16 cellular contexts compared by ENCODE assay signal in genomic region chr21:44900559-44901251, GRCh38. TPM values are rescaled to one million over a fixed set of nuclear protein-coding genes. Genes with fewer than 3 reads are reported as not detected.
"Had no signal": no experiment of that assay in that cellular context is flagged by ENCODE, and none has a peak within 500 bp of the region (broad histone marks: within the 10 kb centered on the region; RNA-seq: fewer than 3 reads in every experiment).

No MANE protein-coding gene starts in this region.

- H3K27me3 ChIP-seq: ovary, sigmoid colon, thyroid gland had no signal

- H3K4me3 ChIP-seq: lung, ovary, sigmoid colon, thyroid gland had no signal

- H3K36me3 Mint-ChIP-seq: mesothelial cell of epicardium had no signal

- H3K9me3 Mint-ChIP-seq: activated naive CD8-positive, alpha-beta T cell treated with anti-CD3 and anti-CD28 coated beads, Interleukin-2, amount 10 ng/mL, durations not matched to agents 7 days and 5 days; mesothelial cell of epicardium had no signal

- H3K36me3 ChIP-seq: ovary, thyroid gland had no signal

- H3K27ac Mint-ChIP-seq: activated naive CD8-positive, alpha-beta T cell treated with anti-CD3 and anti-CD28 coated beads, Interleukin-2, amount 10 ng/mL, durations not matched to agents 7 days and 5 days; mesothelial cell of epicardium had no signal

- H3K27me3 Mint-ChIP-seq: activated naive CD8-positive, alpha-beta T cell treated with anti-CD3 and anti-CD28 coated beads, Interleukin-2, amount 10 ng/mL, durations not matched to agents 7 days and 5 days had no signal

- DNase-seq: activated CD4-positive, alpha-beta T cell treated with anti-CD3 and anti-CD28 coated beads, Interleukin-2, amount 50 U/mL, for 48 hours; activated CD4-positive, CD25-positive, alpha-beta regulatory T cell treated with anti-CD3 and anti-CD28 coated beads, Interleukin-2, amount 50 U/mL, for 72 hours; activated gamma-delta T cell; activated naive CD8-positive, alpha-beta T cell treated with anti-CD3 and anti-CD28 coated beads, Interleukin-2, amount 10 ng/mL, durations not matched to agents 7 days and 5 days; activated T-cell treated with anti-CD3 and anti-CD28 coated beads, Interleukin-2, amount 50 U/mL, for 48 hours; anterior cingulate cortex; foreskin melanocyte; kidney glomerular epithelial cell; ovary; sigmoid colon; stimulated activated CD4-positive, alpha-beta T cell treated with anti-CD3 and anti-CD28 coated beads, Interleukin-1b, Interleukin-23, amount 100 ng/mL, for 48 hours; T-helper 9 cell; thyroid gland had no signal

- H3K4me3 Mint-ChIP-seq: activated naive CD8-positive, alpha-beta T cell treated with anti-CD3 and anti-CD28 coated beads, Interleukin-2, amount 10 ng/mL, durations not matched to agents 7 days and 5 days; mesothelial cell of epicardium had no signal

RNA-seq across cellular contexts. Expression of gene ITGB2, which starts 20.0 kb away (rescaled TPM):
- total RNA-seq: fibroblast of lung had no signal
